ENCODE assay signal across 1 cellular context in genomic region chr12:76020731-76021672, GRCh38.
A peak's percentile ranks its signal among the peaks of the same experiment; 100 is the strongest.
TF ChIP-seq lines count a peak whose summit lies in the region.

No MANE protein-coding gene starts in this region.

TF ChIP-seq in GM12878, 131 proteins besides CTCF, POLR2A, EP300 and RAD21 (continued from another document):
- 0 out of 2 replicates have a peak, but pooled peaks have one; percentile 14 for TF ChIP-seq BCL11A (IDR thresholded peaks at IDR 0.05; ENCODE audit: low read depth, low read length)
- TF ChIP-seq MLLT1 (IDR thresholded peaks at IDR 0.05) = 0 out of 2 replicates have a peak, but pooled peaks have one; percentile 32
- peak in 1 of 2 experiments; percentile 70; a peak in 2 of 4 replicates for TF ChIP-seq ETV6 (conservative IDR thresholded peaks at IDR 0.05 in 1 of 2, IDR thresholded peaks at IDR 0.05 in 1 of 2; ENCODE audit: borderline replicate concordance in 1 of 2, low read depth in 1 of 2)
- peak; percentile 8 to 36; a peak in 1 of 4 replicates for TF ChIP-seq IKZF2 (IDR thresholded peaks at IDR 0.05)
- no peak for TF ChIP-seq ATF3 (IDR thresholded peaks at IDR 0.05; ENCODE audit: borderline replicate concordance, extremely low read depth, low read depth, low read length)
